1 cellular context compared by ENCODE assay signal in genomic region chrX:153927936-153928760, GRCh38.
TF ChIP-seq lines count a peak whose summit lies in the region.

No MANE protein-coding gene starts in this region.

TF ChIP-seq in A549, 52 proteins besides CTCF, POLR2A, EP300 and RAD21 (continued from another document):
- TF ChIP-seq, protein P1, sequence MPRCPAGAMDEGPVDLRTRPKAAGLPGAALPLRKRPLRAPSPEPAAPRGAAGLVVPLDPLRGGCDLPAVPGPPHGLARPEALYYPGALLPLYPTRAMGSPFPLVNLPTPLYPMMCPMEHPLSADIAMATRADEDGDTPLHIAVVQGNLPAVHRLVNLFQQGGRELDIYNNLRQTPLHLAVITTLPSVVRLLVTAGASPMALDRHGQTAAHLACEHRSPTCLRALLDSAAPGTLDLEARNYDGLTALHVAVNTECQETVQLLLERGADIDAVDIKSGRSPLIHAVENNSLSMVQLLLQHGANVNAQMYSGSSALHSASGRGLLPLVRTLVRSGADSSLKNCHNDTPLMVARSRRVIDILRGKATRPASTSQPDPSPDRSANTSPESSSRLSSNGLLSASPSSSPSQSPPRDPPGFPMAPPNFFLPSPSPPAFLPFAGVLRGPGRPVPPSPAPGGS (IDR thresholded peaks at IDR 0.05), result peak; percentile 64; the same call in 2 of the 3 replicates
- TF ChIP-seq BHLHE40 (IDR thresholded peaks at IDR 0.05; ENCODE audit: low read depth, low read length), result peak; percentile 45; the same call in 1 of the 2 replicates
- TF ChIP-seq, protein P2, sequence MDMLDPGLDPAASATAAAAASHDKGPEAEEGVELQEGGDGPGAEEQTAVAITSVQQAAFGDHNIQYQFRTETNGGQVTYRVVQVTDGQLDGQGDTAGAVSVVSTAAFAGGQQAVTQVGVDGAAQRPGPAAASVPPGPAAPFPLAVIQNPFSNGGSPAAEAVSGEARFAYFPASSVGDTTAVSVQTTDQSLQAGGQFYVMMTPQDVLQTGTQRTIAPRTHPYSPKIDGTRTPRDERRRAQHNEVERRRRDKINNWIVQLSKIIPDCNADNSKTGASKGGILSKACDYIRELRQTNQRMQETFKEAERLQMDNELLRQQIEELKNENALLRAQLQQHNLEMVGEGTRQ (IDR thresholded peaks at IDR 0.05), result peak; percentile 93
- no peak for TF ChIP-seq HMGXB4 (CRISPR knock-in tag; IDR thresholded peaks at IDR 0.05; ENCODE audit: borderline replicate concordance)
